Comparison of ENCODE assay signal across 2 cellular contexts in the genomic region with DNA sequence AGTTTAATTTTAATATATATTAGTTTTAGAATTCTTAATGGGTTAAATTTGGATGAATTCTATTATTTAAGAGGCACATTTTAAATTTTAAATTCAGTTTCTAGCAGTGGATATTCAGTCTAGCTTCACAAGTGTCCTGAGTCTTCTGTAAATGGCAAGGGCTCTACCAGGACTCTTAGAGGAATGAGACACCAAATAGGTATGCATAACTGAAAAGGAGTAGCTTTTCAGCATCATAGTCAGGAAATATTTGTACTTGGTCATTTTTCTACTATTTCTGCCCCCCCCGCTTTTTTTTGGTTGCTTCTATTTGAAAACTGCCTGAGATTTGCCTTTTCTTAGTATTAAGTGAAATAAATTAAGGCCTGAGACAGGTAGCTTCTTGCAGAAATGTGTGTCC.
A peak's percentile ranks its signal among the peaks of the same experiment; 100 is the strongest.
TF ChIP-seq lines count a peak whose summit lies in the region.

No MANE protein-coding gene starts in this region.

TF ChIP-seq in IMR-90, 13 proteins besides CTCF, POLR2A, EP300 and RAD21:
- no peak for TF ChIP-seq RCOR1 (IDR thresholded peaks at IDR 0.05; ENCODE audit: insufficient replicate concordance, low read length)
- no peak for TF ChIP-seq USF2 (IDR thresholded peaks at IDR 0.05; ENCODE audit: low read depth, low read length)
- TF ChIP-seq SMC3 (IDR thresholded peaks at IDR 0.05; ENCODE audit: low read depth, low read length), result no peak
- no peak for TF ChIP-seq FOS (IDR thresholded peaks at IDR 0.05; ENCODE audit: low read depth, low read length)
- TF ChIP-seq BHLHE40 (IDR thresholded peaks at IDR 0.05; ENCODE audit: low read depth, low read length), result no peak

TF ChIP-seq in K562, 482 proteins besides CTCF, POLR2A, EP300 and RAD21:
- TF ChIP-seq HNRNPK (IDR thresholded peaks at IDR 0.05; ENCODE audit: low read depth, low read length, poor library complexity, severe bottlenecking), result peak; percentile 36
- TF ChIP-seq BRD4 (IDR thresholded peaks at IDR 0.05), result no peak
